1 cellular context compared by ENCODE assay signal in genomic region chr5:151219789-151220188, GRCh38.
A peak's percentile ranks its signal among the peaks of the same experiment; 100 is the strongest.
TF ChIP-seq lines count a peak whose summit lies in the region.

No MANE protein-coding gene starts in this region.

TF ChIP-seq in K562, 482 proteins besides CTCF, POLR2A, EP300 and RAD21:
- TF ChIP-seq RFX7 (CRISPR knock-in tag; IDR thresholded peaks at IDR 0.05): no peak
- peak; percentile 70; the same call in 1 of the 2 replicates for TF ChIP-seq ZNF384 (IDR thresholded peaks at IDR 0.05; ENCODE audit: low read depth, low read length)
